ENCODE assay signal across 2 cellular contexts in the genomic region with DNA sequence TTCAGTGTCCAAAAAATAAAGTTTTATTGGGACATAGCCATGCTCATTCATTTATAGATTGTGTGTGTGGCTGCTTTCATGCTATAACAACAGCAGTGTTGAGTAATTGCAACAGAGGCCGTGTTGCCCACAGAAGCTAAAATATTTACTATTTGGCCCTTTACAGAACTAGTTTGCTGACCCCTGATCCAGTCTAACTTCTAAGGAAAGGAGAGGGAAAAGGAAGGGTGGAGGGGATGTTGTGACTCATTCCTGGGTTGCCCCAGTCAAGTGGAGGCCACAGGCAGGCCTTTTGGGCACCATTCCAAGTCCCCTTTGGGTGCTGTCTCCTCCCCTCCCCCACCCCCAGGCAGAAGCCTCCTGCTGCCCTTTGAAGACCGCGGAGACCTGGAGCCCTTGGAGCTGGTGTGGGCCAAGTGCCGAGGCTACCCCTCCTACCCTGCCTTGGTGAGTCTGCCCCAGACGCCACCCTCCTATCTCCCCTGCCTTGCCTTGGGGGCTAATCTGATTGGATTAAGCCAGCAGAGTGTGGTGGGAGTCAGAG.
TF ChIP-seq lines count a peak whose summit lies in the region.

No MANE protein-coding gene starts in this region.

TF ChIP-seq in SK-N-SH, 30 proteins besides CTCF, POLR2A, EP300 and RAD21:
- TF ChIP-seq FOXM1 (IDR thresholded peaks at IDR 0.05; ENCODE audit: low read depth) = no peak
- TF ChIP-seq MXI1 (IDR thresholded peaks at IDR 0.05; ENCODE audit: low read depth, low read length) = no peak
- TF ChIP-seq, protein P1, sequence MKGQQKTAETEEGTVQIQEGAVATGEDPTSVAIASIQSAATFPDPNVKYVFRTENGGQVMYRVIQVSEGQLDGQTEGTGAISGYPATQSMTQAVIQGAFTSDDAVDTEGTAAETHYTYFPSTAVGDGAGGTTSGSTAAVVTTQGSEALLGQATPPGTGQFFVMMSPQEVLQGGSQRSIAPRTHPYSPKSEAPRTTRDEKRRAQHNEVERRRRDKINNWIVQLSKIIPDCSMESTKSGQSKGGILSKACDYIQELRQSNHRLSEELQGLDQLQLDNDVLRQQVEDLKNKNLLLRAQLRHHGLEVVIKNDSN (IDR thresholded peaks at IDR 0.05; ENCODE audit: borderline replicate concordance, low read depth) = no peak
- TF ChIP-seq SIN3A (IDR thresholded peaks at IDR 0.05; ENCODE audit: borderline replicate concordance, low read depth, low read length) = no peak
- no peak for TF ChIP-seq FOSL2 (IDR thresholded peaks at IDR 0.05; ENCODE audit: borderline replicate concordance, low read depth)
- TF ChIP-seq POLR2AphosphoS5 (IDR thresholded peaks at IDR 0.05; ENCODE audit: low read depth, low read length) = no peak
- no peak for TF ChIP-seq USF2 (IDR thresholded peaks at IDR 0.05; ENCODE audit: borderline replicate concordance, low read depth, low read length)
- TF ChIP-seq NFIC (IDR thresholded peaks at IDR 0.05; ENCODE audit: borderline replicate concordance) = no peak
- no peak for TF ChIP-seq PBX3 (IDR thresholded peaks at IDR 0.05)
- TF ChIP-seq ELF1 (IDR thresholded peaks at IDR 0.05) = no peak
- no peak for TF ChIP-seq REST (IDR thresholded peaks at IDR 0.05; ENCODE audit: low read depth, low read length)
- no peak for TF ChIP-seq TAF1 (IDR thresholded peaks at IDR 0.05; ENCODE audit: borderline replicate concordance, low read depth, low read length)
- TF ChIP-seq RFX5 (IDR thresholded peaks at IDR 0.05; ENCODE audit: low read length) = no peak

TF ChIP-seq in SK-N-SH treated with all-trans-retinoic acid at 6 μM for 48 hours, 23 proteins besides CTCF, POLR2A, EP300 and RAD21:
- TF ChIP-seq POU6F1 (CRISPR knock-in tag; IDR thresholded peaks at IDR 0.05; ENCODE audit: borderline replicate concordance, low read depth) = no peak
- no peak for TF ChIP-seq GLIS3 (CRISPR knock-in tag; IDR thresholded peaks at IDR 0.05)
- no peak for TF ChIP-seq CREB5 (CRISPR knock-in tag; IDR thresholded peaks at IDR 0.05; ENCODE audit: low read depth)
- no peak for TF ChIP-seq ZNF8 (CRISPR knock-in tag; IDR thresholded peaks at IDR 0.05)
- TF ChIP-seq PATZ1 (CRISPR knock-in tag; IDR thresholded peaks at IDR 0.05; ENCODE audit: borderline replicate concordance) = no peak
- TF ChIP-seq RARB (CRISPR knock-in tag; IDR thresholded peaks at IDR 0.05) = no peak
- TF ChIP-seq TOX (CRISPR knock-in tag; IDR thresholded peaks at IDR 0.05; ENCODE audit: borderline replicate concordance) = no peak
- no peak for TF ChIP-seq PPARA (CRISPR knock-in tag; IDR thresholded peaks at IDR 0.05; ENCODE audit: borderline replicate concordance)
- TF ChIP-seq SNAI2 (CRISPR knock-in tag; IDR thresholded peaks at IDR 0.05) = no peak
- TF ChIP-seq ZFP3 (CRISPR knock-in tag; IDR thresholded peaks at IDR 0.05) = no peak
